ENCODE assay signal across 1 cellular context in the genomic region with DNA sequence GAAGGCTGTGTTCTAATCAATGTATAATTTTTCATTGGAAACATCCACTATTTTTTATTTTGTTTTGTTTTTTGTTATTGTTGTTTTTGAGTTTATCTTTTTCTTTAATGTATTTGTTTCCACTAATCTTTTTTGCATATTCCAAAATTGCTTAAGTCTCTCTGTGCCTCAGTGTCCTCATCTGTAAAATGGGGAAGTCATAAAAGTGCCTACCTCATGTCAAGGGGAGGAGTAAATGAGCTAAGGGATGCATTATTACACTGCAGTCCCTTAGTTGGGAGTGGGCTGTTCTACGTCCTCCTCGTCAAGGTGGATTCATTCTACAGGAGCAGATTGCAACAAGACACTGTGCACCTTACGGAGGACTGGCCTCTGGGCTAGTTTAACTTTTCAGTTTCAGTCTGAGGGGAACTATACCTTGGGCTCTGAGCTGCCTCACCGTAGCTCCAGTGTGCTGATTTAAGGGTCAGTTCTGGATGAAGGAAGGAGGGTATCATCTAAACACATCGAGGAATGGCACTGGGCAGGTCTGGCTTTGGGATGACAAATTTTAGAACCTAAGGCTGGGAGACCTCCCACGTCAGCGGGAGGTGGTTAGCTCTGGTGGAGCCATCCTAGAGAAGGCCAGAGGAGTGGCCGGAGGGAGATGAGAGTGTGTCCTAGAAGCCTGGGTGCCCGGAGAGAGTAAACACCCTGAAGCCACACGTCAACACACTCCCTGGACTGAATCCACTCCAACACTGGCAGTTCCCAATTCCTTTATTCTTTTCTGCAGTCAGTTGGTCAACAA.
TF ChIP-seq lines count a peak whose summit lies in the region.

No MANE protein-coding gene starts in this region.

TF ChIP-seq in IMR-90, 13 proteins besides CTCF, POLR2A, EP300 and RAD21:
- TF ChIP-seq RCOR1 (IDR thresholded peaks at IDR 0.05; ENCODE audit: insufficient replicate concordance, low read length), result no peak
- TF ChIP-seq, protein P1, sequence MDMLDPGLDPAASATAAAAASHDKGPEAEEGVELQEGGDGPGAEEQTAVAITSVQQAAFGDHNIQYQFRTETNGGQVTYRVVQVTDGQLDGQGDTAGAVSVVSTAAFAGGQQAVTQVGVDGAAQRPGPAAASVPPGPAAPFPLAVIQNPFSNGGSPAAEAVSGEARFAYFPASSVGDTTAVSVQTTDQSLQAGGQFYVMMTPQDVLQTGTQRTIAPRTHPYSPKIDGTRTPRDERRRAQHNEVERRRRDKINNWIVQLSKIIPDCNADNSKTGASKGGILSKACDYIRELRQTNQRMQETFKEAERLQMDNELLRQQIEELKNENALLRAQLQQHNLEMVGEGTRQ (IDR thresholded peaks at IDR 0.05; ENCODE audit: low read depth, low read length), result no peak
- TF ChIP-seq RFX5 (IDR thresholded peaks at IDR 0.05; ENCODE audit: low read depth, low read length), result no peak
- no peak for TF ChIP-seq NFE2L2 (IDR thresholded peaks at IDR 0.05; ENCODE audit: low read depth, low read length)
- TF ChIP-seq CHD1 (IDR thresholded peaks at IDR 0.05; ENCODE audit: low read depth, low read length), result no peak
